ENCODE assay signal across 14 cellular contexts in genomic region chr5:1035421-1036405, GRCh38. TPM values are rescaled to one million over a fixed set of nuclear protein-coding genes. Genes with fewer than 3 reads are reported as not detected.
"Had no signal": no experiment of that assay in that cellular context is flagged by ENCODE, and none has a peak within 500 bp of the region (broad histone marks: within the 10 kb centered on the region; RNA-seq: fewer than 3 reads in every experiment).

No MANE protein-coding gene starts in this region.

- H3K9me3 ChIP-seq: ascending aorta, heart right ventricle, tibial nerve had no signal

- H3K27me3 ChIP-seq: ascending aorta, heart right ventricle had no signal

- H3K36me3 ChIP-seq: ascending aorta, tibial nerve had no signal

- H3K4me3 ChIP-seq: ascending aorta, heart right ventricle, tibial nerve had no signal

- H3K27ac Mint-ChIP-seq: activated T-cell treated with anti-CD3 and anti-CD28 coated beads, Interleukin-2, amount 50 U/mL, for 72 hours; T-helper 2 cell treated with Interferon-gamma antibody and Interleukin-4, amounts not matched to agents 5 μg/mL and 100 μg/mL, for 36 hours had no signal

- H3K36me3 Mint-ChIP-seq: naive B cell had no signal

- H3K4me3 Mint-ChIP-seq: activated T-cell treated with anti-CD3 and anti-CD28 coated beads, Interleukin-2, amount 50 U/mL, for 72 hours; T-helper 2 cell treated with Interferon-gamma antibody and Interleukin-4, amounts not matched to agents 5 μg/mL and 100 μg/mL, for 36 hours had no signal

- DNase-seq: activated gamma-delta T cell treated with Interleukin-2 at 50 U/mL for 16 hours; activated T-cell treated with anti-CD3 and anti-CD28 coated beads, Interleukin-2, amount 50 U/mL, for 72 hours; foreskin melanocyte; naive B cell; stimulated activated CD4-positive, alpha-beta T cell treated with anti-CD3 and anti-CD28 coated beads, Interleukin-15, amount 100 ng/mL, for 24 hours; stimulated activated CD4-positive, alpha-beta T cell treated with anti-CD3 and anti-CD28 coated beads, Interleukin-4, amount 100 ng/mL, for 24 hours; SW 1271 had no signal

- ATAC-seq: activated CD4-positive, CD25-positive, alpha-beta regulatory T cell treated with anti-CD3 and anti-CD28 coated beads, Interleukin-2, amount 50 U/mL, for 24 hours; activated T-cell treated with anti-CD3 and anti-CD28 coated beads, Interleukin-2, amount 50 U/mL, for 72 hours; heart right ventricle had no signal

- H3K4me1 ChIP-seq: ascending aorta, heart right ventricle, tibial nerve had no signal

- H3K9me3 Mint-ChIP-seq: T-helper 2 cell treated with Interferon-gamma antibody and Interleukin-4, amounts not matched to agents 5 μg/mL and 100 μg/mL, for 36 hours had no signal

RNA-seq across cellular contexts. Expression of gene NKD2, which starts 27.1 kb away (rescaled TPM):
- total RNA-seq: endothelial cell of umbilical vein had no signal
- polyA plus RNA-seq: keratinocyte had no signal
